Comparison of ENCODE assay signal across 22 cellular contexts in genomic region chr2:21676676-21677075, GRCh38.
"Had no signal": no experiment of that assay in that cellular context is flagged by ENCODE, and none has a peak within 500 bp of the region (broad histone marks: within the 10 kb centered on the region; RNA-seq: fewer than 3 reads in every experiment).

No MANE protein-coding gene starts in this region.

- H3K4me3 Mint-ChIP-seq: activated CD4-positive, alpha-beta memory T cell treated with anti-CD3 and anti-CD28 coated beads, Interleukin-2, amount 10 ng/mL, durations not matched to agents 7 days and 5 days; activated naive CD4-positive, alpha-beta T cell treated with anti-CD3 and anti-CD28 coated beads, Interleukin-2, amount 50 U/mL, for 24 hours; activated T-cell treated with anti-CD3 and anti-CD28 coated beads, Interleukin-2, amount 50 U/mL, for 24 hours; central memory CD8-positive, alpha-beta T cell; memory B cell; naive thymus-derived CD8-positive, alpha-beta T cell; WTC11 had no signal

- H3K4me1 Mint-ChIP-seq: activated CD4-positive, alpha-beta memory T cell treated with anti-CD3 and anti-CD28 coated beads, Interleukin-2, amount 10 ng/mL, durations not matched to agents 7 days and 5 days; activated naive CD4-positive, alpha-beta T cell treated with anti-CD3 and anti-CD28 coated beads, Interleukin-2, amount 50 U/mL, for 24 hours; central memory CD8-positive, alpha-beta T cell; memory B cell; naive thymus-derived CD8-positive, alpha-beta T cell; WTC11 had no signal

- H2AFZ ChIP-seq: parathyroid adenoma had no signal

- H3K27me3 Mint-ChIP-seq: activated CD4-positive, alpha-beta memory T cell treated with anti-CD3 and anti-CD28 coated beads, Interleukin-2, amount 10 ng/mL, durations not matched to agents 7 days and 5 days; activated T-cell treated with anti-CD3 and anti-CD28 coated beads, Interleukin-2, amount 50 U/mL, for 24 hours; central memory CD8-positive, alpha-beta T cell; memory B cell; naive thymus-derived CD8-positive, alpha-beta T cell had no signal

- H3K27me3 ChIP-seq: body of pancreas, gastroesophageal sphincter, heart right ventricle, transverse colon had no signal

- H3K27ac ChIP-seq: body of pancreas, gastroesophageal sphincter, heart right ventricle, parathyroid adenoma, transverse colon had no signal

- DNase-seq: activated CD4-positive, alpha-beta memory T cell treated with anti-CD3 and anti-CD28 coated beads, Interleukin-2, amount 10 ng/mL, durations not matched to agents 7 days and 5 days; activated CD4-positive, alpha-beta T cell treated with anti-CD3 and anti-CD28 coated beads for 4 hours; activated effector memory CD4-positive, alpha-beta T cell treated with anti-CD3 and anti-CD28 coated beads, Interleukin-2, amount 50 U/mL, for 16 hours; activated T-cell treated with anti-CD3 and anti-CD28 coated beads, Interleukin-2, amount 50 U/mL, for 24 hours; body of pancreas; cortex of kidney; effector CD4-positive, alpha-beta T cell; heart right ventricle; naive thymus-derived CD8-positive, alpha-beta T cell; stimulated activated CD4-positive, alpha-beta T cell treated with anti-CD3 and anti-CD28 coated beads, Interleukin-15, amount 100 ng/mL, for 24 hours; stimulated activated CD4-positive, alpha-beta T cell treated with anti-CD3 and anti-CD28 coated beads, Interleukin-4, amount 100 ng/mL, for 1 hour; stimulated activated naive CD4-positive, alpha-beta T cell; substantia nigra; T-helper 2 cell; transverse colon had no signal

- ATAC-seq: body of pancreas; gastroesophageal sphincter; heart right ventricle; left lobe of liver; naive thymus-derived CD8-positive, alpha-beta T cell; WTC11 had no signal

- H3K36me3 ChIP-seq: gastroesophageal sphincter, heart right ventricle, transverse colon had no signal

- H3K36me3 Mint-ChIP-seq: activated naive CD4-positive, alpha-beta T cell treated with anti-CD3 and anti-CD28 coated beads, Interleukin-2, amount 50 U/mL, for 24 hours; memory B cell; WTC11 had no signal

- H3K4me1 ChIP-seq: body of pancreas, gastroesophageal sphincter, heart right ventricle, parathyroid adenoma, transverse colon had no signal

- H3K9ac ChIP-seq: parathyroid adenoma had no signal

- H3K27ac Mint-ChIP-seq: activated CD4-positive, alpha-beta memory T cell treated with anti-CD3 and anti-CD28 coated beads, Interleukin-2, amount 10 ng/mL, durations not matched to agents 7 days and 5 days; activated naive CD4-positive, alpha-beta T cell treated with anti-CD3 and anti-CD28 coated beads, Interleukin-2, amount 50 U/mL, for 24 hours; activated T-cell treated with anti-CD3 and anti-CD28 coated beads, Interleukin-2, amount 50 U/mL, for 24 hours; memory B cell; naive thymus-derived CD8-positive, alpha-beta T cell; WTC11 had no signal

- H3K4me3 ChIP-seq: body of pancreas, gastroesophageal sphincter, heart right ventricle, transverse colon had no signal
